19 cellular contexts compared by ENCODE assay signal in the genomic region with DNA sequence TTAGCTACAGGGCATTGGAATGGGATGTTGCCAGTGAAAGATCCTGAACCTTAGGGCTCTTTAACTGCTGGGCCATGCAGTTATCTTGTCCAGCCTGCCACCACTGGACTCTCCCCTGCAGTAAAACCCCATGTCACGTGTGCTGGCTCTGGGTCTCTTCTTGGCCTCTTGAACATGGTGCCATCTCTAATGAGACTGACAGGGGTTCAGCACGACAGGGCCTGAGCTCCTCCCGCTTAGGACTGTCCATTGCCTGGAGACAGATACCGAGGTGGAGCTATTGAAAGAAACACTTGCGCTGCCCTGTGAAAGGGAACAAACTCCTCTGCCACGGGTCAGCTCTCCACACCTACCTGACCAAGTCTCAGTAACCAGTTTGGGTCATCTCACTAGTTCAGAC.
DNase-seq lines count a peak whose midpoint lies in the region; ATAC-seq and TF ChIP-seq lines count a peak whose summit lies in the region.
"Had no signal": no experiment of that assay in that cellular context is flagged by ENCODE, and none has a peak within 500 bp of the region (broad histone marks: within the 10 kb centered on the region; RNA-seq: fewer than 3 reads in every experiment).

No MANE protein-coding gene starts in this region.

- peak overlapping the region; percentile 44; the same call in 1 of the 2 replicates for H3K4me2 ChIP-seq in GM23338
- H3K4me2 ChIP-seq in fibroblast of lung (ENCODE audit: extremely low read depth, insufficient read depth, low read length), result no peak overlapping the region
- no peak overlapping the region for H3K4me2 ChIP-seq in parathyroid adenoma (ENCODE audit: low read length)

- H3K27me3 ChIP-seq in GM23338 (ENCODE audit: insufficient read depth), result no peaks in the 10 kb centered on the region
- no peaks in the 10 kb centered on the region for H3K27me3 ChIP-seq in SJSA1 (replicated peaks)
- H3K27me3 ChIP-seq in fibroblast of lung (ENCODE audit: control insufficient read depth, insufficient read depth, low read length), result no peaks in the 10 kb centered on the region
- no peaks in the 10 kb centered on the region for H3K27me3 ChIP-seq in parathyroid adenoma (ENCODE audit: control insufficient read depth, insufficient read depth, low read length)

- H3K36me3 ChIP-seq in GM23338 (ENCODE audit: insufficient read depth) (no peaks in the 10 kb centered on the region), SJSA1 (peaks cover 44% of the 10 kb centered on the region), fibroblast of lung (ENCODE audit: control insufficient read depth, insufficient read depth, low read length) (peaks cover 2% of the 10 kb centered on the region), parathyroid adenoma (ENCODE audit: control insufficient read depth, insufficient read depth, low read length) (no peaks in the 10 kb centered on the region)

- H3K27me3 Mint-ChIP-seq in GM23338 (ENCODE audit: insufficient read depth, low read depth, poor library complexity) (peaks cover 6% of the 10 kb centered on the region), progenitor cell of endocrine pancreas (peaks cover 5% of the 10 kb centered on the region)

- H3K9ac ChIP-seq in fibroblast of lung (ENCODE audit: insufficient read depth, low read length), result no peak overlapping the region
- H3K9ac ChIP-seq in parathyroid adenoma, result no peak overlapping the region

- H3K27ac Mint-ChIP-seq in GM23338, result no peak overlapping the region
- no peak overlapping the region for H3K27ac Mint-ChIP-seq in progenitor cell of endocrine pancreas
- H3K27ac Mint-ChIP-seq: B cell; stimulated activated effector memory CD8-positive, alpha-beta T cell treated with anti-CD3 and anti-CD28 coated beads, Interleukin-12 subunit alpha, Interleukin-12 subunit beta, amount 100 ng/mL, for 72 hours; T-helper 1 cell treated with Interleukin-12 subunit alpha and Interleukin-12 subunit beta and Interleukin-4 antibody, amounts not matched to agents 30 μg/mL and 1 μg/mL, for 36 hours had no signal

- no peaks in the 10 kb centered on the region for H3K36me3 Mint-ChIP-seq in GM23338 (ENCODE audit: low read depth)
- H3K36me3 Mint-ChIP-seq in progenitor cell of endocrine pancreas (ENCODE audit: insufficient read depth), result no peaks in the 10 kb centered on the region
- H3K36me3 Mint-ChIP-seq: stimulated activated effector memory CD8-positive, alpha-beta T cell treated with anti-CD3 and anti-CD28 coated beads, Interleukin-12 subunit alpha, Interleukin-12 subunit beta, amount 100 ng/mL, for 72 hours had no signal

- DNase-seq in GM23338 (ENCODE audit: low spot score), result no peak
- DNase-seq in SJSA1 (ENCODE audit: low read depth in 1 of 2, low spot score in 2 of 2), result peak in 1 of 2 experiments; percentile 29
- no peak for DNase-seq in fibroblast of lung (ENCODE audit: low read depth in 2 of 2)
- no peak for DNase-seq in progenitor cell of endocrine pancreas (ENCODE audit: low spot score, unreplicated experiment)
- DNase-seq in ecto neural progenitor cell (ENCODE audit: low spot score), result no peak
- DNase-seq: activated CD4-positive, alpha-beta T cell treated with anti-CD3 and anti-CD28 coated beads, Interleukin-2, amount 50 U/mL, for 1 hour; activated CD8-positive, alpha-beta memory T cell treated with anti-CD3 and anti-CD28 coated beads, Interleukin-2, amount 50 U/mL, for 48 hours; activated gamma-delta T cell; effector CD8-positive, alpha-beta T cell; glutamatergic neuron; GOT3; NCI-H1105; SHP77 treated with DMSO at 0.1 percent for 48 hours had no signal

- H3K4me3 Mint-ChIP-seq in GM23338, result no peak overlapping the region
- no peak overlapping the region for H3K4me3 Mint-ChIP-seq in progenitor cell of endocrine pancreas (ENCODE audit: low read depth)
- H3K4me3 Mint-ChIP-seq: B cell; stimulated activated effector memory CD8-positive, alpha-beta T cell treated with anti-CD3 and anti-CD28 coated beads, Interleukin-12 subunit alpha, Interleukin-12 subunit beta, amount 100 ng/mL, for 72 hours; T-helper 1 cell treated with Interleukin-12 subunit alpha and Interleukin-12 subunit beta and Interleukin-4 antibody, amounts not matched to agents 30 μg/mL and 1 μg/mL, for 36 hours had no signal

- H3K4me3 ChIP-seq in GM23338 (no peak overlapping the region), SJSA1 (no peak overlapping the region), fibroblast of lung (replicated peaks in 1 of 4; ENCODE audit: control extremely low read depth in 1 of 4, insufficient read depth in 1 of 4, low read depth in 3 of 4, low read length in 4 of 4) (no peak overlapping the region), parathyroid adenoma (ENCODE audit: low read depth, low read length) (no peak overlapping the region)

- H3K4me1 ChIP-seq in GM23338 (ENCODE audit: insufficient read depth) (0 out of 2 replicates have a peak, but pooled peaks cover 7% of the 10 kb centered on the region), SJSA1 (replicated peaks) (peaks cover 40% of the 10 kb centered on the region), fibroblast of lung (ENCODE audit: control insufficient read depth, extremely low read depth, insufficient read depth, low read length) (peaks cover 21% of the 10 kb centered on the region), parathyroid adenoma (peaks cover 11% of the 10 kb centered on the region)

- H3K9me3 ChIP-seq in SJSA1 (replicated peaks) (no peaks in the 10 kb centered on the region), fibroblast of lung (ENCODE audit: control insufficient read depth, insufficient read depth, low read depth, low read length) (no peaks in the 10 kb centered on the region), parathyroid adenoma (ENCODE audit: control insufficient read depth, low read length) (no peaks in the 10 kb centered on the region)

- H3F3A ChIP-seq in GM23338 (replicated peaks; ENCODE audit: low read depth), result no peaks in the 10 kb centered on the region

- no peaks in the 10 kb centered on the region for H3K9me2 ChIP-seq in GM23338 (ENCODE audit: insufficient read depth)

- H3K27ac ChIP-seq in GM23338 (ENCODE audit: low read depth), result no peak overlapping the region
- H3K27ac ChIP-seq in SJSA1, result peak overlapping the region; percentile 63
- peak overlapping the region; percentile 35 for H3K27ac ChIP-seq in fibroblast of lung (ENCODE audit: insufficient read depth, low read length)
- H3K27ac ChIP-seq in parathyroid adenoma, result peak overlapping the region; percentile 61
- H3K27ac ChIP-seq: VCaP had no signal

- H3K79me2 ChIP-seq in GM23338 (replicated peaks; ENCODE audit: insufficient read depth), result no peaks in the 10 kb centered on the region
- H3K79me2 ChIP-seq in fibroblast of lung (ENCODE audit: control insufficient read depth, insufficient read depth, low read length), result peaks cover 49% of the 10 kb centered on the region
- peaks cover 4% of the 10 kb centered on the region for H3K79me2 ChIP-seq in parathyroid adenoma

- H3K9me3 Mint-ChIP-seq in GM23338 (no peaks in the 10 kb centered on the region), progenitor cell of endocrine pancreas (ENCODE audit: low read depth) (no peaks in the 10 kb centered on the region)
- H3K9me3 Mint-ChIP-seq: stimulated activated effector memory CD8-positive, alpha-beta T cell treated with anti-CD3 and anti-CD28 coated beads, Interleukin-12 subunit alpha, Interleukin-12 subunit beta, amount 100 ng/mL, for 72 hours; T-helper 1 cell treated with Interleukin-12 subunit alpha and Interleukin-12 subunit beta and Interleukin-4 antibody, amounts not matched to agents 30 μg/mL and 1 μg/mL, for 36 hours had no signal

- H3K4me1 Mint-ChIP-seq in GM23338 (peaks cover 14% of the 10 kb centered on the region), progenitor cell of endocrine pancreas (ENCODE audit: low read depth) (peaks cover 12% of the 10 kb centered on the region)

- ATAC-seq in GM23338 (no peak; the same call in 2 of the 3 replicates), HG02642 (IDR thresholded peaks at IDR 0.05; ENCODE audit: poor library complexity, unreplicated experiment) (no peak)

- H4K20me1 ChIP-seq in GM23338 (replicated peaks; ENCODE audit: insufficient read depth) (no peaks in the 10 kb centered on the region), fibroblast of lung (ENCODE audit: control insufficient read depth, extremely low read depth, insufficient read depth, low read length) (no peaks in the 10 kb centered on the region)

- H2AFZ ChIP-seq in GM23338 (no peak overlapping the region), fibroblast of lung (ENCODE audit: low read length) (no peak overlapping the region), parathyroid adenoma (no peak overlapping the region)

- TF ChIP-seq CTCF in GM23338 (conservative IDR thresholded peaks at IDR 0.05; ENCODE audit: low read depth in 2 of 2) (no peak), fibroblast of lung (conservative IDR thresholded peaks at IDR 0.05 in 1 of 2, IDR thresholded peaks at IDR 0.05 in 1 of 2; ENCODE audit: low read depth in 1 of 2, low read length in 2 of 2) (no peak), parathyroid adenoma (IDR thresholded peaks at IDR 0.05) (no peak), progenitor cell of endocrine pancreas (IDR thresholded peaks at IDR 0.05; ENCODE audit: unreplicated experiment) (no peak)

TF ChIP-seq in GM23338, 12 proteins besides CTCF, POLR2A, EP300 and RAD21 (continues in another document):
- TF ChIP-seq NANOG (IDR thresholded peaks at IDR 0.05; ENCODE audit: borderline replicate concordance) (no peak), EZH2phosphoT487 (IDR thresholded peaks at IDR 0.05; ENCODE audit: unreplicated experiment) (no peak), ZNF331 (CRISPR knock-in tag; IDR thresholded peaks at IDR 0.05; ENCODE audit: low read depth) (no peak), ZNF114 (CRISPR knock-in tag; IDR thresholded peaks at IDR 0.05) (no peak)
